Comparison of ENCODE assay signal across 8 cellular contexts in the genomic region with DNA sequence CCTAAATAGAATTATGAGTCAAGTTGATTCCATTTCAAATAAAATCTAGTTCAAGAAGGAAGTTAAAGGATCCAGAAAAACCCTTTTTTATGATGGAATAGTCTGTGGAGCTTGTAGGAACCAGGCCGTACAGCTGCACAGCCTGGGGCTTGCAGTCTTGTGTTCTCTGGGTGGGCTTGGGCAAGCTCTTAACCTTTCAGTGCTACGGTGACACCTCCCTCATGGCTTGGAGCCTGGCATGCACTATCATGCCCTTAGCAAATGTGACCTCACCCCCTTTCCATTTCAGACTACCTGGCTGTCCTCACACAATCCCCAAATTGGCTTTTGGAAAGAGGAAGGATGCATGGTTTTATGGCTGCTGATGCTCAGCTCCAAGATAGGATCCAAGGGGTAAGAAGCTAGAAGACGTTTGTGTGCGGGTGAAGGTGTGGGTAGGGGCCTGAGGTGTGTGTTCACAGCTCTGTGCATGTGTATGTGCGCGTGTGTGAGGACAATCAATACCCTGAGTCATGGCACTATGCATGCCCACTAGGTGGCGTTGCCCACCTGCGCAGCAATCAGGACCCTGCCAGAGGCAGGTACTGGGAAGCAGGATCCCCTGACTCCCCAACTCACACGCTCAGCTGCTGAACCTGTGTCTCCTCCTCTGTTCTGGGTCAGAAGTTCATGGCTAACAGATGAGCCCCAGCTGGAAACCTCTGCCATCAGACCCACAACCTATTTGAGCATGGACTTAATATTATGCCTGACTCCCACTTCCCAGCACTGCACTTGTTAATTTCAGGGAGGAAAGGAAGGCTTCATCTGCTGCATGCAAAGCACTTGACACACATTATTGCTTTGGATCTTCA.
DNase-seq lines count a peak whose midpoint lies in the region; ATAC-seq and TF ChIP-seq lines count a peak whose summit lies in the region.

No MANE protein-coding gene starts in this region.

- intact Hi-C loops in CD4-positive, alpha-beta T cell (cut with DNase I, micrococcal nuclease): loop anchor here (1.0 to 2.0 kb wide), 3 partner anchors 22 to 316 kb away; no protein-coding TSS in a partner anchor
- intact Hi-C loops in left colon (cut with DNase I, micrococcal nuclease): no loop called here

- CTCF ChIA-PET in CD4-positive, alpha-beta T cell (lab: Charles Lee): interaction anchor here (0.7 to 2.8 kb wide), 5 partner anchors 8 to 316 kb away, joined by 3 to 29 read pairs (median 6); no protein-coding TSS in a partner anchor

- ATAC-seq in CD4-positive, alpha-beta T cell (ENCODE audit: poor library complexity): peak; percentile 80
- peak; percentile 84 for ATAC-seq in GM19351 (IDR thresholded peaks at IDR 0.05; ENCODE audit: unreplicated experiment)
- ATAC-seq in left colon: peak; percentile 89
- no peak for ATAC-seq in GM19455 (IDR thresholded peaks at IDR 0.05; ENCODE audit: unreplicated experiment)

- no peaks in the 10 kb centered on the region for H3K27me3 Mint-ChIP-seq in CD4-positive, alpha-beta T cell

- TF ChIP-seq CTCF in CD4-positive, alpha-beta T cell (IDR thresholded peaks at IDR 0.05): peak; percentile 86

- H3K9me3 ChIP-seq in CD4-positive, alpha-beta T cell (ENCODE audit: control insufficient read depth, low read length): no peaks in the 10 kb centered on the region

- H3K4me3 Mint-ChIP-seq in CD4-positive, alpha-beta T cell: no peak overlapping the region

- H3K36me3 Mint-ChIP-seq in CD4-positive, alpha-beta T cell (ENCODE audit: low read depth): no peaks in the 10 kb centered on the region

- H3K27me3 ChIP-seq in CD4-positive, alpha-beta T cell (ENCODE audit: control insufficient read depth, insufficient read depth, low read length): no peaks in the 10 kb centered on the region

- no peak overlapping the region for H3K27ac Mint-ChIP-seq in CD4-positive, alpha-beta T cell

- POLR2A ChIA-PET in CD4-positive, alpha-beta T cell (lab: Charles Lee): interaction anchor here (1.2 to 1.6 kb wide), 2 partner anchors 141 to 287 kb away, joined by 3 to 12 read pairs; no protein-coding TSS in a partner anchor

- peak; percentile 53 to 76 (median 62) for DNase-seq in CD4-positive, alpha-beta T cell
- peak; percentile 72 for DNase-seq in NAMALWA (ENCODE audit: low spot score)
- peak; percentile 65 for DNase-seq in activated CD4-positive, CD25-positive, alpha-beta regulatory T cell treated with anti-CD3 and anti-CD28 coated beads, Interleukin-2, amount 50 U/mL, for 72 hours
- DNase-seq in central memory CD4-positive, alpha-beta T cell: peak; percentile 56
- peak; percentile 38 to 73 for DNase-seq in left colon
- peak; percentile 70 for DNase-seq in stimulated activated CD4-positive, alpha-beta T cell treated with anti-CD3 and anti-CD28 coated beads, Interleukin-4, amount 100 ng/mL, for 24 hours

- H3K4me1 Mint-ChIP-seq in CD4-positive, alpha-beta T cell (ENCODE audit: low read depth): peaks cover 6% of the 10 kb centered on the region

- H3K27ac ChIP-seq in CD4-positive, alpha-beta T cell (ENCODE audit: low read depth, low read length): no peak overlapping the region

- no peaks in the 10 kb centered on the region for H3K9me3 Mint-ChIP-seq in CD4-positive, alpha-beta T cell

Comparison
In these comparisons a context has a peak if more than half of its experiments do, and no peak if none do; other contexts are left out.
1. intact Hi-C loops: an anchor here in CD4-positive, alpha-beta T cell (1.0 to 2.0 kb wide); none called in left colon.